ENCODE assay signal across 15 cellular contexts in genomic region chrY:12288919-12289318, GRCh38.
A peak's percentile ranks its signal among the peaks of the same experiment; 100 is the strongest.
DNase-seq lines count a peak whose midpoint lies in the region; ATAC-seq and TF ChIP-seq lines count a peak whose summit lies in the region.
"Had no signal": no experiment of that assay in that cellular context is flagged by ENCODE, and none has a peak within 500 bp of the region (broad histone marks: within the 10 kb centered on the region; RNA-seq: fewer than 3 reads in every experiment).

No MANE protein-coding gene starts in this region.

- no peak for DNase-seq in activated T-cell treated with anti-CD3 and anti-CD28 coated beads, Interleukin-2, amount 50 U/mL, for 4 hours
- DNase-seq in activated T-cell treated with anti-CD3 and anti-CD28 coated beads, Interleukin-2, amount 50 U/mL, for 24 hours, result no peak
- DNase-seq in HFFc6, result no peak
- no peak for DNase-seq in stimulated activated naive CD8-positive, alpha-beta T cell treated with anti-CD3 and anti-CD28 coated beads, Interleukin-15, Interleukin-2, amounts not matched to agents 100 U/mL and 50 U/mL, for 24 hours
- no peak for DNase-seq in DMS79 (lab: John Stamatoyannopoulos, UW)
- DNase-seq: CD4-positive, alpha-beta T cell; DMS153; EL; NCI-H1694 treated with DMSO at 0.1 percent for 48 hours; SHP77 had no signal

- peaks cover 1% of the 10 kb centered on the region for H3K27me3 Mint-ChIP-seq in activated T-cell treated with anti-CD3 and anti-CD28 coated beads, Interleukin-2, amount 50 U/mL, for 4 hours (ENCODE audit: low read depth)
- H3K27me3 Mint-ChIP-seq in activated T-cell treated with anti-CD3 and anti-CD28 coated beads, Interleukin-2, amount 50 U/mL, for 24 hours, result no peaks in the 10 kb centered on the region
- peaks cover 18% of the 10 kb centered on the region for H3K27me3 Mint-ChIP-seq in HFFc6 (ENCODE audit: insufficient read depth)
- peaks cover 21% of the 10 kb centered on the region for H3K27me3 Mint-ChIP-seq in activated T-helper 17 cell treated with anti-CD3 and anti-CD28 coated beads, Interleukin-2, amount 50 U/mL, for 72 hours
- H3K27me3 Mint-ChIP-seq: CD4-positive, alpha-beta T cell had no signal

- ATAC-seq in activated T-cell treated with anti-CD3 and anti-CD28 coated beads, Interleukin-2, amount 50 U/mL, for 4 hours, result no peak
- peak; percentile 24 for ATAC-seq in activated T-helper 17 cell treated with anti-CD3 and anti-CD28 coated beads, Interleukin-2, amount 50 U/mL, for 72 hours (replicated peaks)
- peak; percentile 57 for ATAC-seq in stimulated activated naive CD8-positive, alpha-beta T cell treated with anti-CD3 and anti-CD28 coated beads, Interleukin-15, Interleukin-2, amounts not matched to agents 100 U/mL and 50 U/mL, for 24 hours
- no peak for ATAC-seq in HG03045 (IDR thresholded peaks at IDR 0.05; ENCODE audit: unreplicated experiment)
- ATAC-seq: A549, GM12878, HepG2 had no signal

- H3K36me3 Mint-ChIP-seq in activated T-cell treated with anti-CD3 and anti-CD28 coated beads, Interleukin-2, amount 50 U/mL, for 4 hours (ENCODE audit: insufficient read depth), result no peaks in the 10 kb centered on the region
- H3K36me3 Mint-ChIP-seq in activated T-cell treated with anti-CD3 and anti-CD28 coated beads, Interleukin-2, amount 50 U/mL, for 24 hours (ENCODE audit: low read depth), result no peaks in the 10 kb centered on the region
- no peaks in the 10 kb centered on the region; the same call in 1 of the 2 replicates for H3K36me3 Mint-ChIP-seq in HFFc6 (ENCODE audit: low read depth)
- no peaks in the 10 kb centered on the region for H3K36me3 Mint-ChIP-seq in activated T-helper 17 cell treated with anti-CD3 and anti-CD28 coated beads, Interleukin-2, amount 50 U/mL, for 72 hours (ENCODE audit: low read depth)

- no peaks in the 10 kb centered on the region for H3K9me3 Mint-ChIP-seq in activated T-cell treated with anti-CD3 and anti-CD28 coated beads, Interleukin-2, amount 50 U/mL, for 4 hours
- H3K9me3 Mint-ChIP-seq in activated T-cell treated with anti-CD3 and anti-CD28 coated beads, Interleukin-2, amount 50 U/mL, for 24 hours, result no peaks in the 10 kb centered on the region
- H3K9me3 Mint-ChIP-seq in HFFc6, result no peaks in the 10 kb centered on the region
- H3K9me3 Mint-ChIP-seq in activated T-helper 17 cell treated with anti-CD3 and anti-CD28 coated beads, Interleukin-2, amount 50 U/mL, for 72 hours, result peaks cover 3% of the 10 kb centered on the region
- H3K9me3 Mint-ChIP-seq: CD4-positive, alpha-beta T cell had no signal

- peaks cover 11% of the 10 kb centered on the region for H3K4me1 Mint-ChIP-seq in activated T-cell treated with anti-CD3 and anti-CD28 coated beads, Interleukin-2, amount 50 U/mL, for 4 hours (ENCODE audit: low read depth)
- H3K4me1 Mint-ChIP-seq in activated T-cell treated with anti-CD3 and anti-CD28 coated beads, Interleukin-2, amount 50 U/mL, for 24 hours (ENCODE audit: low read depth), result no peaks in the 10 kb centered on the region
- H3K4me1 Mint-ChIP-seq in HFFc6 (ENCODE audit: low read depth), result peaks cover 20% of the 10 kb centered on the region
- peaks cover 12% of the 10 kb centered on the region for H3K4me1 Mint-ChIP-seq in activated T-helper 17 cell treated with anti-CD3 and anti-CD28 coated beads, Interleukin-2, amount 50 U/mL, for 72 hours

- H3K27ac Mint-ChIP-seq in activated T-cell treated with anti-CD3 and anti-CD28 coated beads, Interleukin-2, amount 50 U/mL, for 24 hours, result no peak overlapping the region
- H3K27ac Mint-ChIP-seq in HFFc6, result no peak overlapping the region; the same call in 1 of the 2 replicates
- H3K27ac Mint-ChIP-seq in activated T-helper 17 cell treated with anti-CD3 and anti-CD28 coated beads, Interleukin-2, amount 50 U/mL, for 72 hours, result peak overlapping the region; percentile 9
- H3K27ac Mint-ChIP-seq: CD4-positive, alpha-beta T cell had no signal

- TF ChIP-seq CTCF in HFFc6 (IDR thresholded peaks at IDR 0.05), result no peak

- peak overlapping the region; percentile 19 for H3K4me3 Mint-ChIP-seq in activated T-cell treated with anti-CD3 and anti-CD28 coated beads, Interleukin-2, amount 50 U/mL, for 4 hours
- no peak overlapping the region for H3K4me3 Mint-ChIP-seq in activated T-cell treated with anti-CD3 and anti-CD28 coated beads, Interleukin-2, amount 50 U/mL, for 24 hours
- H3K4me3 Mint-ChIP-seq in HFFc6, result peak overlapping the region; percentile 85
- H3K4me3 Mint-ChIP-seq in activated T-helper 17 cell treated with anti-CD3 and anti-CD28 coated beads, Interleukin-2, amount 50 U/mL, for 72 hours, result peak overlapping the region; percentile 8
- H3K4me3 Mint-ChIP-seq: CD4-positive, alpha-beta T cell had no signal

Comparison
In these comparisons a context has a peak if more than half of its experiments do, and no peak if none do; other contexts are left out.
1. ATAC-seq: peak in activated T-helper 17 cell treated with anti-CD3 and anti-CD28 coated beads, Interleukin-2, amount 50 U/mL, for 72 hours (single experiment) and stimulated activated naive CD8-positive, alpha-beta T cell treated with anti-CD3 and anti-CD28 coated beads, Interleukin-15, Interleukin-2, amounts not matched to agents 100 U/mL and 50 U/mL, for 24 hours (single experiment); none in activated T-cell treated with anti-CD3 and anti-CD28 coated beads, Interleukin-2, amount 50 U/mL, for 4 hours (0 of 2) and HG03045 (single experiment).